In genomic region chr18:31101148-31102019, GRCh38 we compare ENCODE assay signal across 1 cellular context.
TF ChIP-seq lines count a peak whose summit lies in the region.

No MANE protein-coding gene starts in this region.

TF ChIP-seq in HepG2, 621 proteins besides CTCF, POLR2A, EP300 and RAD21 (continued from another document and continues in another):
- TF ChIP-seq, protein P1, sequence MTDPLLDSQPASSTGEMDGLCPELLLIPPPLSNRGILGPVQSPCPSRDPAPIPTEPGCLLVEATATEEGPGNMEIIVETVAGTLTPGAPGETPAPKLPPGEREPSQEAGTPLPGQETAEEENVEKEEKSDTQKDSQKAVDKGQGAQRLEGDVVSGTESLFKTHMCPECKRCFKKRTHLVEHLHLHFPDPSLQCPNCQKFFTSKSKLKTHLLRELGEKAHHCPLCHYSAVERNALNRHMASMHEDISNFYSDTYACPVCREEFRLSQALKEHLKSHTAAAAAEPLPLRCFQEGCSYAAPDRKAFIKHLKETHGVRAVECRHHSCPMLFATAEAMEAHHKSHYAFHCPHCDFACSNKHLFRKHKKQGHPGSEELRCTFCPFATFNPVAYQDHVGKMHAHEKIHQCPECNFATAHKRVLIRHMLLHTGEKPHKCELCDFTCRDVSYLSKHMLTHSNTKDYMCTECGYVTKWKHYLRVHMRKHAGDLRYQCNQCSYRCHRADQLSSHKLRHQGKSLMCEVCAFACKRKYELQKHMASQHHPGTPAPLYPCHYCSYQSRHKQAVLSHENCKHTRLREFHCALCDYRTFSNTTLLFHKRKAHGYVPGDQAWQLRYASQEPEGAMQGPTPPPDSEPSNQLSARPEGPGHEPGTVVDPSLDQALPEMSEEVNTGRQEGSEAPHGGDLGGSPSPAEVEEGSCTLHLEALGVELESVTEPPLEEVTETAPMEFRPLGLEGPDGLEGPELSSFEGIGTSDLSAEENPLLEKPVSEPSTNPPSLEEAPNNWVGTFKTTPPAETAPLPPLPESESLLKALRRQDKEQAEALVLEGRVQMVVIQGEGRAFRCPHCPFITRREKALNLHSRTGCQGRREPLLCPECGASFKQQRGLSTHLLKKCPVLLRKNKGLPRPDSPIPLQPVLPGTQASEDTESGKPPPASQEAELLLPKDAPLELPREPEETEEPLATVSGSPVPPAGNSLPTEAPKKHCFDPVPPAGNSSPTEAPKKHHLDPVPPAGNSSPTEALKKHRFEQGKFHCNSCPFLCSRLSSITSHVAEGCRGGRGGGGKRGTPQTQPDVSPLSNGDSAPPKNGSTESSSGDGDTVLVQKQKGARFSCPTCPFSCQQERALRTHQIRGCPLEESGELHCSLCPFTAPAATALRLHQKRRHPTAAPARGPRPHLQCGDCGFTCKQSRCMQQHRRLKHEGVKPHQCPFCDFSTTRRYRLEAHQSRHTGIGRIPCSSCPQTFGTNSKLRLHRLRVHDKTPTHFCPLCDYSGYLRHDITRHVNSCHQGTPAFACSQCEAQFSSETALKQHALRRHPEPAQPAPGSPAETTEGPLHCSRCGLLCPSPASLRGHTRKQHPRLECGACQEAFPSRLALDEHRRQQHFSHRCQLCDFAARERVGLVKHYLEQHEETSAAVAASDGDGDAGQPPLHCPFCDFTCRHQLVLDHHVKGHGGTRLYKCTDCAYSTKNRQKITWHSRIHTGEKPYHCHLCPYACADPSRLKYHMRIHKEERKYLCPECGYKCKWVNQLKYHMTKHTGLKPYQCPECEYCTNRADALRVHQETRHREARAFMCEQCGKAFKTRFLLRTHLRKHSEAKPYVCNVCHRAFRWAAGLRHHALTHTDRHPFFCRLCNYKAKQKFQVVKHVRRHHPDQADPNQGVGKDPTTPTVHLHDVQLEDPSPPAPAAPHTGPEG (CRISPR knock-in tag; IDR thresholded peaks at IDR 0.05): peak; percentile 44; the same call in 1 of the 2 replicates
- 0 out of 2 replicates have a peak, but pooled peaks have one; percentile 18 for TF ChIP-seq ZNF543 (CRISPR knock-in tag; IDR thresholded peaks at IDR 0.05)
- TF ChIP-seq ZNF773 (CRISPR knock-in tag; IDR thresholded peaks at IDR 0.05; ENCODE audit: borderline replicate concordance): 0 out of 2 replicates have a peak, but pooled peaks have one; percentile 38
- 0 out of 2 replicates have a peak, but pooled peaks have one; percentile 16 for TF ChIP-seq ZNF317 (CRISPR knock-in tag; IDR thresholded peaks at IDR 0.05)
- TF ChIP-seq STAG1 (CRISPR knock-in tag; IDR thresholded peaks at IDR 0.05): 0 out of 2 replicates have a peak, but pooled peaks have one; percentile 17
- TF ChIP-seq, protein P2, sequence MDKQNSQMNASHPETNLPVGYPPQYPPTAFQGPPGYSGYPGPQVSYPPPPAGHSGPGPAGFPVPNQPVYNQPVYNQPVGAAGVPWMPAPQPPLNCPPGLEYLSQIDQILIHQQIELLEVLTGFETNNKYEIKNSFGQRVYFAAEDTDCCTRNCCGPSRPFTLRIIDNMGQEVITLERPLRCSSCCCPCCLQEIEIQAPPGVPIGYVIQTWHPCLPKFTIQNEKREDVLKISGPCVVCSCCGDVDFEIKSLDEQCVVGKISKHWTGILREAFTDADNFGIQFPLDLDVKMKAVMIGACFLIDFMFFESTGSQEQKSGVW (CRISPR knock-in tag; IDR thresholded peaks at IDR 0.05; ENCODE audit: borderline replicate concordance): no peak
- TF ChIP-seq, protein P3, sequence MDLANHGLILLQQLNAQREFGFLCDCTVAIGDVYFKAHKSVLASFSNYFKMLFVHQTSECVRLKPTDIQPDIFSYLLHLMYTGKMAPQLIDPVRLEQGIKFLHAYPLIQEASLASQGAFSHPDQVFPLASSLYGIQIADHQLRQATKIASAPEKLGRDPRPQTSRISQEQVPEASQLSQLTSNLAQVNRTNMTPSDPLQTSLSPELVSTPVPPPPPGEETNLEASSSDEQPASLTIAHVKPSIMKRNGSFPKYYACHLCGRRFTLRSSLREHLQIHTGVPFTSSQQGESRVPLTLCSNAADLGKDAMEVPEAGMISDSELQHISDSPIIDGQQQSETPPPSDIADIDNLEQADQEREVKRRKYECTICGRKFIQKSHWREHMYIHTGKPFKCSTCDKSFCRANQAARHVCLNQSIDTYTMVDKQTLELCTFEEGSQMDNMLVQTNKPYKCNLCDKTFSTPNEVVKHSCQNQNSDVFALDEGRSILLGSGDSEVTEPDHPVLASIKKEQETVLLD (CRISPR knock-in tag; IDR thresholded peaks at IDR 0.05; ENCODE audit: low read depth): 0 out of 2 replicates have a peak, but pooled peaks have one; percentile 18
- TF ChIP-seq, protein P4, sequence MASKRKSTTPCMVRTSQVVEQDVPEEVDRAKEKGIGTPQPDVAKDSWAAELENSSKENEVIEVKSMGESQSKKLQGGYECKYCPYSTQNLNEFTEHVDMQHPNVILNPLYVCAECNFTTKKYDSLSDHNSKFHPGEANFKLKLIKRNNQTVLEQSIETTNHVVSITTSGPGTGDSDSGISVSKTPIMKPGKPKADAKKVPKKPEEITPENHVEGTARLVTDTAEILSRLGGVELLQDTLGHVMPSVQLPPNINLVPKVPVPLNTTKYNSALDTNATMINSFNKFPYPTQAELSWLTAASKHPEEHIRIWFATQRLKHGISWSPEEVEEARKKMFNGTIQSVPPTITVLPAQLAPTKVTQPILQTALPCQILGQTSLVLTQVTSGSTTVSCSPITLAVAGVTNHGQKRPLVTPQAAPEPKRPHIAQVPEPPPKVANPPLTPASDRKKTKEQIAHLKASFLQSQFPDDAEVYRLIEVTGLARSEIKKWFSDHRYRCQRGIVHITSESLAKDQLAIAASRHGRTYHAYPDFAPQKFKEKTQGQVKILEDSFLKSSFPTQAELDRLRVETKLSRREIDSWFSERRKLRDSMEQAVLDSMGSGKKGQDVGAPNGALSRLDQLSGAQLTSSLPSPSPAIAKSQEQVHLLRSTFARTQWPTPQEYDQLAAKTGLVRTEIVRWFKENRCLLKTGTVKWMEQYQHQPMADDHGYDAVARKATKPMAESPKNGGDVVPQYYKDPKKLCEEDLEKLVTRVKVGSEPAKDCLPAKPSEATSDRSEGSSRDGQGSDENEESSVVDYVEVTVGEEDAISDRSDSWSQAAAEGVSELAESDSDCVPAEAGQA (IDR thresholded peaks at IDR 0.05; ENCODE audit: low read depth): no peak
- TF ChIP-seq, protein P4 (CRISPR knock-in tag; IDR thresholded peaks at IDR 0.05; ENCODE audit: borderline replicate concordance): no peak
- TF ChIP-seq, protein P5, sequence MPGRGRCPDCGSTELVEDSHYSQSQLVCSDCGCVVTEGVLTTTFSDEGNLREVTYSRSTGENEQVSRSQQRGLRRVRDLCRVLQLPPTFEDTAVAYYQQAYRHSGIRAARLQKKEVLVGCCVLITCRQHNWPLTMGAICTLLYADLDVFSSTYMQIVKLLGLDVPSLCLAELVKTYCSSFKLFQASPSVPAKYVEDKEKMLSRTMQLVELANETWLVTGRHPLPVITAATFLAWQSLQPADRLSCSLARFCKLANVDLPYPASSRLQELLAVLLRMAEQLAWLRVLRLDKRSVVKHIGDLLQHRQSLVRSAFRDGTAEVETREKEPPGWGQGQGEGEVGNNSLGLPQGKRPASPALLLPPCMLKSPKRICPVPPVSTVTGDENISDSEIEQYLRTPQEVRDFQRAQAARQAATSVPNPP (CRISPR knock-in tag; IDR thresholded peaks at IDR 0.05): peak; percentile 6; the same call in 1 of the 2 replicates
- TF ChIP-seq HOMEZ (CRISPR knock-in tag; IDR thresholded peaks at IDR 0.05; ENCODE audit: low read depth): no peak
- TF ChIP-seq, protein P6, sequence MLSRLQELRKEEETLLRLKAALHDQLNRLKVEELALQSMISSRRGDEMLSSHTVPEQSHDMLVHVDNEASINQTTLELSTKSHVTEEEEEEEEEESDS (CRISPR knock-in tag; IDR thresholded peaks at IDR 0.05; ENCODE audit: borderline replicate concordance): no peak
- TF ChIP-seq ZNF777 (CRISPR knock-in tag; IDR thresholded peaks at IDR 0.05): peak; percentile 43
- peak; percentile 27 to 51; a peak in 1 of 4 replicates for TF ChIP-seq NR2F1 (CRISPR knock-in tag; IDR thresholded peaks at IDR 0.05)
- TF ChIP-seq, protein P7, sequence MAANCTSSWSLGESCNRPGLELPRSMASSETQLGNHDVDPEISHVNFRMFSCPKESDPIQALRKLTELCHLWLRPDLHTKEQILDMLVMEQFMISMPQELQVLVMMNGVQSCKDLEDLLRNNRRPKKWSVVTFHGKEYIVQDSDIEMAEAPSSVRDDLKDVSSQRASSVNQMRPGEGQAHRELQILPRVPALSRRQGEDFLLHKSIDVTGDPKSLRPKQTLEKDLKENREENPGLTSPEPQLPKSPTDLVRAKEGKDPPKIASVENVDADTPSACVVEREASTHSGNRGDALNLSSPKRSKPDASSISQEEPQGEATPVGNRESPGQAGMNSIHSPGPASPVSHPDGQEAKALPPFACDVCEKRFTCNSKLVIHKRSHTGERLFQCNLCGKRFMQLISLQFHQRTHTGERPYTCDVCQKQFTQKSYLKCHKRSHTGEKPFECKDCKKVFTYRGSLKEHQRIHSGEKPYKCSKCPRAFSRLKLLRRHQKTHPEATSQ (CRISPR knock-in tag; IDR thresholded peaks at IDR 0.05; ENCODE audit: borderline replicate concordance): no peak
- TF ChIP-seq MYC (CRISPR knock-in tag; IDR thresholded peaks at IDR 0.05; ENCODE audit: borderline replicate concordance): peak; percentile 80
- 0 out of 2 replicates have a peak, but pooled peaks have one; percentile 41 for TF ChIP-seq JUN (CRISPR knock-in tag; IDR thresholded peaks at IDR 0.05)
- no peak for TF ChIP-seq SOX13 (IDR thresholded peaks at IDR 0.05)
- peak in 1 of 2 experiments; percentile 36; a peak in 2 of 4 replicates for TF ChIP-seq SOX13 (CRISPR knock-in tag; conservative IDR thresholded peaks at IDR 0.05 in 1 of 2, IDR thresholded peaks at IDR 0.05 in 1 of 2)
- no peak for TF ChIP-seq ZNF33A (CRISPR knock-in tag; IDR thresholded peaks at IDR 0.05; ENCODE audit: borderline replicate concordance)
- peak; percentile 50; the same call in 1 of the 2 replicates for TF ChIP-seq SALL1 (CRISPR knock-in tag; IDR thresholded peaks at IDR 0.05)
- no peak for TF ChIP-seq AGO1 (IDR thresholded peaks at IDR 0.05; ENCODE audit: low read depth, low read length, poor library complexity, severe bottlenecking)
- TF ChIP-seq YEATS2 (CRISPR knock-in tag; IDR thresholded peaks at IDR 0.05; ENCODE audit: borderline replicate concordance): no peak
- no peak for TF ChIP-seq ZNF644 (CRISPR knock-in tag; IDR thresholded peaks at IDR 0.05; ENCODE audit: low read depth)
- TF ChIP-seq HDAC1 (CRISPR knock-in tag; IDR thresholded peaks at IDR 0.05): peak; percentile 25
- peak; percentile 69 for TF ChIP-seq TAF1 (CRISPR knock-in tag; IDR thresholded peaks at IDR 0.05)
- TF ChIP-seq, protein P8, sequence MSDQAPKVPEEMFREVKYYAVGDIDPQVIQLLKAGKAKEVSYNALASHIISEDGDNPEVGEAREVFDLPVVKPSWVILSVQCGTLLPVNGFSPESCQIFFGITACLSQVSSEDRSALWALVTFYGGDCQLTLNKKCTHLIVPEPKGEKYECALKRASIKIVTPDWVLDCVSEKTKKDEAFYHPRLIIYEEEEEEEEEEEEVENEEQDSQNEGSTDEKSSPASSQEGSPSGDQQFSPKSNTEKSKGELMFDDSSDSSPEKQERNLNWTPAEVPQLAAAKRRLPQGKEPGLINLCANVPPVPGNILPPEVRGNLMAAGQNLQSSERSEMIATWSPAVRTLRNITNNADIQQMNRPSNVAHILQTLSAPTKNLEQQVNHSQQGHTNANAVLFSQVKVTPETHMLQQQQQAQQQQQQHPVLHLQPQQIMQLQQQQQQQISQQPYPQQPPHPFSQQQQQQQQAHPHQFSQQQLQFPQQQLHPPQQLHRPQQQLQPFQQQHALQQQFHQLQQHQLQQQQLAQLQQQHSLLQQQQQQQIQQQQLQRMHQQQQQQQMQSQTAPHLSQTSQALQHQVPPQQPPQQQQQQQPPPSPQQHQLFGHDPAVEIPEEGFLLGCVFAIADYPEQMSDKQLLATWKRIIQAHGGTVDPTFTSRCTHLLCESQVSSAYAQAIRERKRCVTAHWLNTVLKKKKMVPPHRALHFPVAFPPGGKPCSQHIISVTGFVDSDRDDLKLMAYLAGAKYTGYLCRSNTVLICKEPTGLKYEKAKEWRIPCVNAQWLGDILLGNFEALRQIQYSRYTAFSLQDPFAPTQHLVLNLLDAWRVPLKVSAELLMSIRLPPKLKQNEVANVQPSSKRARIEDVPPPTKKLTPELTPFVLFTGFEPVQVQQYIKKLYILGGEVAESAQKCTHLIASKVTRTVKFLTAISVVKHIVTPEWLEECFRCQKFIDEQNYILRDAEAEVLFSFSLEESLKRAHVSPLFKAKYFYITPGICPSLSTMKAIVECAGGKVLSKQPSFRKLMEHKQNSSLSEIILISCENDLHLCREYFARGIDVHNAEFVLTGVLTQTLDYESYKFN (CRISPR knock-in tag; conservative IDR thresholded peaks at IDR 0.05): peak; percentile 16
- TF ChIP-seq, protein P9, sequence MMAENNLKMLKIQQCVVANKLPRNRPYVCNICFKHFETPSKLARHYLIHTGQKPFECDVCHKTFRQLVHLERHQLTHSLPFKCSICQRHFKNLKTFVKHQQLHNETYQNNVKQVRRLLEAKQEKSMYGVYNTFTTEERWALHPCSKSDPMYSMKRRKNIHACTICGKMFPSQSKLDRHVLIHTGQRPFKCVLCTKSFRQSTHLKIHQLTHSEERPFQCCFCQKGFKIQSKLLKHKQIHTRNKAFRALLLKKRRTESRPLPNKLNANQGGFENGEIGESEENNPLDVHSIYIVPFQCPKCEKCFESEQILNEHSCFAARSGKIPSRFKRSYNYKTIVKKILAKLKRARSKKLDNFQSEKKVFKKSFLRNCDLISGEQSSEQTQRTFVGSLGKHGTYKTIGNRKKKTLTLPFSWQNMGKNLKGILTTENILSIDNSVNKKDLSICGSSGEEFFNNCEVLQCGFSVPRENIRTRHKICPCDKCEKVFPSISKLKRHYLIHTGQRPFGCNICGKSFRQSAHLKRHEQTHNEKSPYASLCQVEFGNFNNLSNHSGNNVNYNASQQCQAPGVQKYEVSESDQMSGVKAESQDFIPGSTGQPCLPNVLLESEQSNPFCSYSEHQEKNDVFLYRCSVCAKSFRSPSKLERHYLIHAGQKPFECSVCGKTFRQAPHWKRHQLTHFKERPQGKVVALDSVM (CRISPR knock-in tag; IDR thresholded peaks at IDR 0.05): no peak; the same call in 1 of the 2 replicates
